ENCODE assay signal across 14 cellular contexts in genomic region chr5:394671-395155, GRCh38. TPM values are rescaled to one million over a fixed set of nuclear protein-coding genes. Genes with fewer than 3 reads are reported as not detected.
DNase-seq lines count a peak whose midpoint lies in the region; ATAC-seq, FAIRE-seq and TF ChIP-seq lines count a peak whose summit lies in the region.
"Had no signal": no experiment of that assay in that cellular context is flagged by ENCODE, and none has a peak within 500 bp of the region (broad histone marks: within the 10 kb centered on the region; RNA-seq: fewer than 3 reads in every experiment).

No MANE protein-coding gene starts in this region.

- TF ChIP-seq POLR2A in thyroid gland (IDR thresholded peaks at IDR 0.05) = no peak

- no peak for DNase-seq in stimulated activated naive CD8-positive, alpha-beta T cell treated with anti-CD3 and anti-CD28 coated beads, Interleukin-15, Interleukin-2, amounts not matched to agents 100 U/mL and 50 U/mL, for 24 hours
- DNase-seq in astrocyte (ENCODE audit: low read depth) = no peak
- DNase-seq in HuH-7.5 (ENCODE audit: low spot score) = no peak
- DNase-seq in 8988T = no peak
- DNase-seq in thyroid gland = no peak
- DNase-seq in mesendoderm = no peak
- DNase-seq: activated CD4-positive, alpha-beta T cell treated with anti-CD3 and anti-CD28 coated beads, Interleukin-2, amount 50 U/mL, for 1 hour; CD4-positive, CD25-positive, alpha-beta regulatory T cell; GDM1; NCI-H1436 treated with DMSO at 0.1 percent for 48 hours; nephron progenitor cell had no signal

- no peak overlapping the region for H2AFZ ChIP-seq in astrocyte (ENCODE audit: low read depth, low read length)

- no peaks in the 10 kb centered on the region for H3K79me1 ChIP-seq in mesendoderm (ENCODE audit: low read length)

- H2BK120ac ChIP-seq in mesendoderm (ENCODE audit: low read depth, low read length) = no peak overlapping the region

- TF ChIP-seq CTCF in astrocyte (IDR thresholded peaks at IDR 0.05; ENCODE audit: insufficient read depth, low read depth, low read length) = no peak
- TF ChIP-seq CTCF in nephron (IDR thresholded peaks at IDR 0.05; ENCODE audit: unreplicated experiment in 3 of 3) = no peak
- no peak for TF ChIP-seq CTCF in thyroid gland (IDR thresholded peaks at IDR 0.05)

- H3K9ac ChIP-seq in astrocyte (ENCODE audit: low read length) = peak overlapping the region; percentile 76
- H3K9ac ChIP-seq in mesendoderm (ENCODE audit: low read length) = no peak overlapping the region

- H3K4me3 ChIP-seq in astrocyte (ENCODE audit: insufficient read depth, low read depth, low read length) (no peak overlapping the region), thyroid gland (replicated peaks in 1 of 3) (no peak overlapping the region), mesendoderm (ENCODE audit: low read length) (no peak overlapping the region)
- H3K4me3 ChIP-seq: adrenal gland had no signal

- H3K56ac ChIP-seq in mesendoderm (ENCODE audit: low read length) = no peak overlapping the region

- H3K4me1 Mint-ChIP-seq in stimulated activated naive CD8-positive, alpha-beta T cell treated with anti-CD3 and anti-CD28 coated beads, Interleukin-15, Interleukin-2, amounts not matched to agents 100 ng/mL and 50 ng/mL, for 24 hours (ENCODE audit: low read depth) = peaks cover 44% of the 10 kb centered on the region
- H3K4me1 Mint-ChIP-seq in astrocyte (ENCODE audit: low read depth, unreplicated experiment) = peaks cover 31% of the 10 kb centered on the region
- H3K4me1 Mint-ChIP-seq in nephron = peaks cover 35% of the 10 kb centered on the region

- H3K18ac ChIP-seq in mesendoderm (ENCODE audit: low read length) = no peak overlapping the region

- no peaks in the 10 kb centered on the region for H3K79me2 ChIP-seq in astrocyte (ENCODE audit: insufficient read depth, low read length)
- no peaks in the 10 kb centered on the region for H3K79me2 ChIP-seq in mesendoderm (ENCODE audit: control insufficient read depth, insufficient read depth, low read length)

- H3K27me3 Mint-ChIP-seq in stimulated activated naive CD8-positive, alpha-beta T cell treated with anti-CD3 and anti-CD28 coated beads, Interleukin-15, Interleukin-2, amounts not matched to agents 100 ng/mL and 50 ng/mL, for 24 hours = no peaks in the 10 kb centered on the region
- H3K27me3 Mint-ChIP-seq in astrocyte (ENCODE audit: low read depth, unreplicated experiment) (no peaks in the 10 kb centered on the region), nephron (ENCODE audit: low read depth) (peaks cover 3% of the 10 kb centered on the region)

- H3K4ac ChIP-seq in mesendoderm (ENCODE audit: low read depth, low read length) = no peak overlapping the region

- no peak overlapping the region for H3K4me3 Mint-ChIP-seq in stimulated activated naive CD8-positive, alpha-beta T cell treated with anti-CD3 and anti-CD28 coated beads, Interleukin-15, Interleukin-2, amounts not matched to agents 100 ng/mL and 50 ng/mL, for 24 hours
- H3K4me3 Mint-ChIP-seq in astrocyte (ENCODE audit: unreplicated experiment) (no peak overlapping the region), nephron (peak overlapping the region in 1 of 3 experiments; percentile 21)
- H3K4me3 Mint-ChIP-seq: CD4-positive, CD25-positive, alpha-beta regulatory T cell; nephron progenitor cell had no signal

- H3K23ac ChIP-seq in mesendoderm (ENCODE audit: low read length) = no peak overlapping the region

- ATAC-seq in stimulated activated naive CD8-positive, alpha-beta T cell treated with anti-CD3 and anti-CD28 coated beads, Interleukin-15, Interleukin-2, amounts not matched to agents 100 U/mL and 50 U/mL, for 24 hours = no peak

- H3K27ac ChIP-seq in astrocyte (ENCODE audit: low read depth, low read length) (peak overlapping the region; percentile 66), thyroid gland (no peak overlapping the region), mesendoderm (ENCODE audit: low read depth, low read length) (no peak overlapping the region)
- H3K27ac ChIP-seq: adrenal gland had no signal

- H3K4me2 ChIP-seq in astrocyte (ENCODE audit: low read length) = peak overlapping the region; percentile 40
- H3K4me2 ChIP-seq in mesendoderm (ENCODE audit: low read length) = no peak overlapping the region

- no peak overlapping the region for H2BK15ac ChIP-seq in mesendoderm (replicated peaks; ENCODE audit: low read depth)

- H3K36me3 Mint-ChIP-seq in stimulated activated naive CD8-positive, alpha-beta T cell treated with anti-CD3 and anti-CD28 coated beads, Interleukin-15, Interleukin-2, amounts not matched to agents 100 ng/mL and 50 ng/mL, for 24 hours (ENCODE audit: low read depth) = peaks cover 10% of the 10 kb centered on the region
- H3K36me3 Mint-ChIP-seq in astrocyte (ENCODE audit: low read depth, unreplicated experiment) (peaks cover 4% of the 10 kb centered on the region), nephron (ENCODE audit: low read depth) (no peaks in the 10 kb centered on the region)
- H3K36me3 Mint-ChIP-seq: CD4-positive, CD25-positive, alpha-beta regulatory T cell had no signal

- H3K4me1 ChIP-seq in astrocyte (ENCODE audit: insufficient read depth, low read length) (peaks cover 34% of the 10 kb centered on the region), thyroid gland (peaks cover 3 to 4% of the 10 kb centered on the region in 2 donors), mesendoderm (ENCODE audit: control insufficient read depth, low read depth, low read length) (no peaks in the 10 kb centered on the region)

- H2AK5ac ChIP-seq in mesendoderm (ENCODE audit: low read length) = no peak overlapping the region

- no peak overlapping the region for H4K8ac ChIP-seq in mesendoderm (ENCODE audit: low read depth, low read length)

- H3K27me3 ChIP-seq in astrocyte (ENCODE audit: insufficient read depth, low read length) (no peaks in the 10 kb centered on the region), thyroid gland (no peaks in the 10 kb centered on the region), mesendoderm (ENCODE audit: insufficient read depth, low read length, poor library complexity) (no peaks in the 10 kb centered on the region)
- H3K27me3 ChIP-seq: adrenal gland had no signal

- no peak for FAIRE-seq in astrocyte (lab: Jason Lieb, UNC)

- H3K9me3 ChIP-seq in astrocyte (ENCODE audit: insufficient read depth, low read depth, low read length) = no peaks in the 10 kb centered on the region
- no peaks in the 10 kb centered on the region for H3K9me3 ChIP-seq in thyroid gland
- H3K9me3 ChIP-seq: adrenal gland had no signal

- peak overlapping the region; percentile 58 for H3K27ac Mint-ChIP-seq in stimulated activated naive CD8-positive, alpha-beta T cell treated with anti-CD3 and anti-CD28 coated beads, Interleukin-15, Interleukin-2, amounts not matched to agents 100 ng/mL and 50 ng/mL, for 24 hours
- peak overlapping the region; percentile 84 for H3K27ac Mint-ChIP-seq in astrocyte (ENCODE audit: unreplicated experiment)
- peak overlapping the region in 2 of 3 experiments; percentile 75 to 78 for H3K27ac Mint-ChIP-seq in nephron
- H3K27ac Mint-ChIP-seq: CD4-positive, CD25-positive, alpha-beta regulatory T cell had no signal

- no peak overlapping the region for H2BK5ac ChIP-seq in mesendoderm (ENCODE audit: low read length)

- intact Hi-C loops in thyroid gland (cut with DNase I) = no loop called here

- H4K5ac ChIP-seq in mesendoderm (ENCODE audit: low read length) = no peak overlapping the region

- no peaks in the 10 kb centered on the region for H3K9me3 Mint-ChIP-seq in stimulated activated naive CD8-positive, alpha-beta T cell treated with anti-CD3 and anti-CD28 coated beads, Interleukin-15, Interleukin-2, amounts not matched to agents 100 ng/mL and 50 ng/mL, for 24 hours
- H3K9me3 Mint-ChIP-seq in astrocyte (ENCODE audit: unreplicated experiment) = no peaks in the 10 kb centered on the region
- H3K9me3 Mint-ChIP-seq in nephron = no peaks in the 10 kb centered on the region
- H3K9me3 Mint-ChIP-seq: CD4-positive, CD25-positive, alpha-beta regulatory T cell; nephron progenitor cell had no signal

- H3K36me3 ChIP-seq in astrocyte (ENCODE audit: insufficient read depth, low read length) = no peaks in the 10 kb centered on the region
- H3K36me3 ChIP-seq in thyroid gland = no peaks in the 10 kb centered on the region
- no peaks in the 10 kb centered on the region for H3K36me3 ChIP-seq in mesendoderm (ENCODE audit: control insufficient read depth, insufficient read depth, low read length)
- H3K36me3 ChIP-seq: adrenal gland had no signal

- WGBS in thyroid gland, 2 donors = 82 to 91% methylated on average over 16 to 18 of the region's 18 CpGs
- WGBS in mesendoderm (ENCODE audit: extremely low coverage, insufficient coverage, low lambda C conversion rate) = no CpG with 5 or more reads among the region's 18 CpGs

- H4K20me1 ChIP-seq in astrocyte (ENCODE audit: insufficient read depth, low read length) = no peaks in the 10 kb centered on the region

RNA-seq across cellular contexts. Expression of gene EXOC3, which starts 48.3 kb away (rescaled TPM):
- total RNA-seq in astrocyte = 36.7 and 37.9 TPM in 2 replicates
- 10 to 100 TPM; 39.7 to 49.6 (median 45.0) TPM for total RNA-seq in thyroid gland
- polyA plus RNA-seq in mesendoderm (2013, experiment 1 of 2) = 16.9 TPM
- polyA plus RNA-seq in mesendoderm (2013, experiment 2 of 2) = 16.9 TPM
